In the genomic region with DNA sequence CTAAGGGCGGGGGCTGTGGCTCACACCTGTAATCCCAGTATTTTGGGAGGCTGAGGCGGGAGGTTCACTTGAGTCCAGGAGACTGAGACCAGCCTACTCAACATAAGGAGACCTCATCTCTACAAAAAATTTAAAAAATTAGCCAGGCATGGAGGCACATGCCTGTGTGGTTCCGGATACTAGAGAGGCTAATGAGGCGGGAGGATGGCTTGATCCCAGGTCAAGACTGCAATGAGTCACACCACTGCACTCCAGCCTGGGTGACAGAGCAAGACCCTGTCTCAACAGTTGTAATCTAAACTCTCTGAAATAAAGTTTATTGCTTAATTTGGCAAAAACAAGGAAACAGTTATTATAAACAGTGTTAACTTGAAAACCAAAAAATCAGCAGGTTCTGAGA, we compare ENCODE assay signal across 18 cellular contexts.
A peak's percentile ranks its signal among the peaks of the same experiment; 100 is the strongest.
DNase-seq lines count a peak whose midpoint lies in the region; ATAC-seq and TF ChIP-seq lines count a peak whose summit lies in the region.
"Had no signal": no experiment of that assay in that cellular context is flagged by ENCODE, and none has a peak within 500 bp of the region (broad histone marks: within the 10 kb centered on the region; RNA-seq: fewer than 3 reads in every experiment).

No MANE protein-coding gene starts in this region.

- H3K14ac ChIP-seq in mesenchymal stem cell (ENCODE audit: low read length in 2 of 2) = no peak overlapping the region

- H3K27me3 Mint-ChIP-seq in activated CD8-positive, alpha-beta memory T cell treated with anti-CD3 and anti-CD28 coated beads, Interleukin-2, amount 10 ng/mL, durations not matched to agents 7 days and 5 days = no peaks in the 10 kb centered on the region
- H3K27me3 Mint-ChIP-seq: CD4-positive, alpha-beta T cell had no signal

- H4K8ac ChIP-seq in mesenchymal stem cell (ENCODE audit: low read length) = no peak overlapping the region

- peaks cover 5 to 68% of the 10 kb centered on the region in 2 experiments for H3K36me3 ChIP-seq in mesenchymal stem cell (ENCODE audit: control insufficient read depth in 1 of 2, insufficient read depth in 2 of 2, low read depth in 1 of 2, low read length in 2 of 2)

- no peaks in the 10 kb centered on the region for H3K9me3 Mint-ChIP-seq in activated CD8-positive, alpha-beta memory T cell treated with anti-CD3 and anti-CD28 coated beads, Interleukin-2, amount 10 ng/mL, durations not matched to agents 7 days and 5 days (ENCODE audit: low read depth)
- H3K9me3 Mint-ChIP-seq: CD4-positive, alpha-beta T cell; H9 had no signal

- H3K4me1 ChIP-seq in mesenchymal stem cell (ENCODE audit: control insufficient read depth, insufficient read depth, low read depth, low read length) = peaks cover 9% of the 10 kb centered on the region

- peaks cover 3% of the 10 kb centered on the region for H3K79me1 ChIP-seq in mesenchymal stem cell (replicated peaks; ENCODE audit: low read length, poor library complexity, severe bottlenecking)

- CTCF ChIA-PET in activated CD8-positive, alpha-beta memory T cell treated with anti-CD3 and anti-CD28 coated beads, Interleukin-2, amount 10 ng/mL, durations not matched to agents 7 days and 5 days (lab: Charles Lee) = interaction anchor here (1.9 kb wide), 1 partner anchor 25 kb away, joined by 4 read pairs; no protein-coding TSS in a partner anchor

- H3K27ac ChIP-seq in mesenchymal stem cell (ENCODE audit: low read length, poor library complexity, severe bottlenecking) = no peak overlapping the region
- H3K27ac ChIP-seq: HL-60 had no signal

- no peak for ATAC-seq in activated CD8-positive, alpha-beta memory T cell treated with anti-CD3 and anti-CD28 coated beads, Interleukin-2, amount 10 ng/mL, durations not matched to agents 7 days and 5 days

- DNase-seq in EL (peak; percentile 42), RPMI7951 (ENCODE audit: low read depth) (peak; percentile 33), fibroblast of villous mesenchyme (ENCODE audit: low read depth) (peak; percentile 19), mesenchymal stem cell (peak; percentile 27), DMS 273 (lab: John Stamatoyannopoulos, UW; ENCODE audit: unreplicated experiment) (no peak), NCI-H69 (lab: John Stamatoyannopoulos, UW) (no peak)
- DNase-seq in activated T-cell treated with anti-CD3 and anti-CD28 coated beads, Interleukin-2, amount 50 U/mL, for 48 hours = no peak
- no peak for DNase-seq in activated CD8-positive, alpha-beta memory T cell treated with anti-CD3 and anti-CD28 coated beads, Interleukin-2, amount 10 ng/mL, durations not matched to agents 7 days and 5 days
- DNase-seq: CD4-positive, alpha-beta T cell; DND-41; H9; KG1; NCI-H1105 treated with DMSO at 0.1 percent for 48 hours; NCI-H2029; NCI-H2171 treated with DMSO at 0.1 percent for 48 hours; NCI-H510A; SIG-M5 had no signal

- no peak overlapping the region for H3K4me3 ChIP-seq in fibroblast of villous mesenchyme (ENCODE audit: low read depth, low read length)
- H3K4me3 ChIP-seq in mesenchymal stem cell (ENCODE audit: insufficient read depth in 1 of 2, low read depth in 1 of 2, low read length in 2 of 2) = no peak overlapping the region

- H2BK15ac ChIP-seq in mesenchymal stem cell (ENCODE audit: low read depth, poor library complexity, severe bottlenecking) = no peak overlapping the region

- no peak overlapping the region for H2BK5ac ChIP-seq in mesenchymal stem cell (ENCODE audit: low read depth, low read length, poor library complexity, severe bottlenecking)

- no peak overlapping the region for H2AK5ac ChIP-seq in mesenchymal stem cell (ENCODE audit: low read length, severe bottlenecking)

- H2AFZ ChIP-seq in mesenchymal stem cell (ENCODE audit: low read depth, low read length) = no peak overlapping the region

- H3K9me3 ChIP-seq in mesenchymal stem cell (ENCODE audit: control insufficient read depth, low read length) = no peaks in the 10 kb centered on the region

- H3K4ac ChIP-seq in mesenchymal stem cell (ENCODE audit: low read depth in 1 of 2, low read length in 2 of 2) = no peak overlapping the region

- H3K18ac ChIP-seq in mesenchymal stem cell (ENCODE audit: low read depth in 1 of 2, low read length in 2 of 2) = no peak overlapping the region

- H3K36me3 Mint-ChIP-seq in activated CD8-positive, alpha-beta memory T cell treated with anti-CD3 and anti-CD28 coated beads, Interleukin-2, amount 10 ng/mL, durations not matched to agents 7 days and 5 days = peaks cover 3% of the 10 kb centered on the region

- H3K27me3 ChIP-seq in mesenchymal stem cell (ENCODE audit: control insufficient read depth in 1 of 2, insufficient read depth in 1 of 2, low read length in 2 of 2) = no peaks in the 10 kb centered on the region

- 74% methylated on average over 4 of the region's 4 CpGs for WGBS in mesenchymal stem cell

- H4K91ac ChIP-seq in mesenchymal stem cell (ENCODE audit: low read length) = no peak overlapping the region

- no peak overlapping the region for H2BK120ac ChIP-seq in mesenchymal stem cell (ENCODE audit: low read depth, low read length)

- no peak overlapping the region for H3K27ac Mint-ChIP-seq in activated CD8-positive, alpha-beta memory T cell treated with anti-CD3 and anti-CD28 coated beads, Interleukin-2, amount 10 ng/mL, durations not matched to agents 7 days and 5 days
- H3K27ac Mint-ChIP-seq: CD4-positive, alpha-beta T cell; H9 had no signal

- H2BK12ac ChIP-seq in mesenchymal stem cell (ENCODE audit: low read length in 2 of 2) = no peak overlapping the region

- no peak overlapping the region for H3K4me3 Mint-ChIP-seq in activated CD8-positive, alpha-beta memory T cell treated with anti-CD3 and anti-CD28 coated beads, Interleukin-2, amount 10 ng/mL, durations not matched to agents 7 days and 5 days
- H3K4me3 Mint-ChIP-seq: CD4-positive, alpha-beta T cell; H9 had no signal

- no peak for TF ChIP-seq CTCF in fibroblast of villous mesenchyme (IDR thresholded peaks at IDR 0.05; ENCODE audit: insufficient read depth, low read depth, low read length)

- no peak overlapping the region for H3K9ac ChIP-seq in mesenchymal stem cell (ENCODE audit: low read length)

- no peak overlapping the region for H3K4me2 ChIP-seq in mesenchymal stem cell (ENCODE audit: low read length, poor library complexity, severe bottlenecking)

- H3K4me1 Mint-ChIP-seq in activated CD8-positive, alpha-beta memory T cell treated with anti-CD3 and anti-CD28 coated beads, Interleukin-2, amount 10 ng/mL, durations not matched to agents 7 days and 5 days = no peaks in the 10 kb centered on the region

- no peak overlapping the region for H3K23ac ChIP-seq in mesenchymal stem cell (ENCODE audit: low read length in 2 of 2)

Comparison
In these comparisons a context has a peak if more than half of its experiments do, and no peak if none do; other contexts are left out.
1. DNase-seq: peak in EL (single experiment), RPMI7951 (single experiment), fibroblast of villous mesenchyme (single experiment) and mesenchymal stem cell (single experiment); none in activated T-cell treated with anti-CD3 and anti-CD28 coated beads, Interleukin-2, amount 50 U/mL, for 48 hours (0 of 2), DMS 273 (single experiment), activated CD8-positive, alpha-beta memory T cell treated with anti-CD3 and anti-CD28 coated beads, Interleukin-2, amount 10 ng/mL, durations not matched to agents 7 days and 5 days (single experiment) and NCI-H69 (single experiment).